In the genomic region with DNA sequence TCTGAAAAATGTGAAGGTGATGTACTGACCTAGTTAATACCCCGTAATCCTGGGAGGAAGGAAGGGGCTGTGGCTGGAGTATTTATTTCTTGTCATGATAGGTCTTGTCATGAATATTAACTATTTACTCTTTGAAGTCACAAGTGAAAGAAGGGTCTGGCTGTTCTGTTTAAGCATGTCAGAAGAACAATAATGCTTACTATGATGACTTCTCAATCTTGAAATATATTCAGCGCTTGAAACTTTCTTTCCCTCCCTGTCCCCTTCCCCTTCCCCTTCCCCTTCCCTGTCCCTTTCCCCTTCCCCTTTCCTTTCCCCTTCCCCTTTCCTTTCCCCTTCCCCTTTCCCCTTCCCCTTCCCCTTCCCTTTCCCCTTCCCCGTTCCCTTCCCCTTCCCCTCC, we compare ENCODE assay signal across 6 cellular contexts.
"Had no signal": no experiment of that assay in that cellular context is flagged by ENCODE, and none has a peak within 500 bp of the region (broad histone marks: within the 10 kb centered on the region; RNA-seq: fewer than 3 reads in every experiment).

No MANE protein-coding gene starts in this region.

- H3K4me3 Mint-ChIP-seq: IgD-negative memory B cell had no signal

- H3K27ac Mint-ChIP-seq: IgD-negative memory B cell had no signal

- DNase-seq: IMR-90, KBM-7, KG1 had no signal

- H3K27ac ChIP-seq: HL-60 had no signal

- FAIRE-seq: HTR-8/SVneo had no signal
